ENCODE assay signal across 1 cellular context in genomic region chr22:44088976-44089570, GRCh38.
TF ChIP-seq lines count a peak whose summit lies in the region.

No MANE protein-coding gene starts in this region.

TF ChIP-seq in IMR-90, 13 proteins besides CTCF, POLR2A, EP300 and RAD21 (continued from another document):
- TF ChIP-seq USF2 (IDR thresholded peaks at IDR 0.05; ENCODE audit: low read depth, low read length) (no peak), MAZ (IDR thresholded peaks at IDR 0.05; ENCODE audit: borderline replicate concordance, low read depth, low read length) (no peak), MXI1 (IDR thresholded peaks at IDR 0.05; ENCODE audit: borderline replicate concordance, low read depth, low read length) (no peak), ELK1 (IDR thresholded peaks at IDR 0.05; ENCODE audit: borderline replicate concordance, low read depth, low read length) (no peak)
TF ChIP-seq in IMR-90: peak in this region for 0.
